Comparison of ENCODE assay signal across 14 cellular contexts in the genomic region with DNA sequence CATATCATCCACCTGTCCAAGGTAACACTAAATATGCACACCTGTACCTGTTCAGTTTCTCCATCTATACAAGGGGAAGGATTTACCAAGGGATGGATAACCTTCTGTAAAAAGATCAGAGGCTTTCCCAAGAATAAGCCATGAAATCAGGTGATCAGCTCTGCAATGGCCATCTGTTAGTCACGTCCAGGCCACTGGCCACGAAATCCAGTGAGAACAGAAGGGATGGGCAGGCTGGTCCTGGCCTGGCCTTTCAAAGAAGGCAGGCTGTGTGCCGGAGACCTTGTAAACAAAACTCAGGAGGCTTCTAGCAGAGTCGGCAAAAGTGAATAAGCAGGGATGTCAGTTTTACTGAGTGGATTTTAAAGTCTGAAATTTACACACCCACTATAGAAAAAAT.
A peak's percentile ranks its signal among the peaks of the same experiment; 100 is the strongest.
DNase-seq lines count a peak whose midpoint lies in the region; ATAC-seq and TF ChIP-seq lines count a peak whose summit lies in the region.
"Had no signal": no experiment of that assay in that cellular context is flagged by ENCODE, and none has a peak within 500 bp of the region (broad histone marks: within the 10 kb centered on the region; RNA-seq: fewer than 3 reads in every experiment).

No MANE protein-coding gene starts in this region.

- peaks cover 22% of the 10 kb centered on the region for H3K4me1 Mint-ChIP-seq in activated T-cell treated with anti-CD3 and anti-CD28 coated beads, Interleukin-2, amount 50 U/mL, for 4 hours (ENCODE audit: low read depth)
- peaks cover 18 to 33% (median 28%) of the 10 kb centered on the region in 3 donors for H3K4me1 Mint-ChIP-seq in T-cell
- H3K4me1 Mint-ChIP-seq in stimulated activated memory B cell treated with anti-CD40 and anti-IgM and Interleukin-4, amounts not matched to agents 10 μg/mL and 1 μg/mL and 100 μg/mL, for 72 hours: peaks cover 60% of the 10 kb centered on the region

- H3K9me2 ChIP-seq in MM.1S (replicated peaks; ENCODE audit: insufficient read depth, low read length): no peaks in the 10 kb centered on the region
- H3K9me2 ChIP-seq: SK-N-SH had no signal

- no peaks in the 10 kb centered on the region for H4K20me1 ChIP-seq in MM.1S (ENCODE audit: insufficient read depth, low read length)

- no peaks in the 10 kb centered on the region for H3K27me3 ChIP-seq in MM.1S (replicated peaks; ENCODE audit: insufficient read depth, low read length)
- H3K27me3 ChIP-seq: body of pancreas, upper lobe of right lung had no signal

- H3K36me3 ChIP-seq in MM.1S (replicated peaks; ENCODE audit: insufficient read depth, low read length): no peaks in the 10 kb centered on the region
- H3K36me3 ChIP-seq: upper lobe of right lung had no signal

- H3K4me2 ChIP-seq in MM.1S (ENCODE audit: low read depth, low read length): no peak overlapping the region

- H3K36me3 Mint-ChIP-seq in activated T-cell treated with anti-CD3 and anti-CD28 coated beads, Interleukin-2, amount 50 U/mL, for 4 hours (ENCODE audit: insufficient read depth): no peaks in the 10 kb centered on the region
- H3K36me3 Mint-ChIP-seq in T-cell: no peaks in the 10 kb centered on the region
- H3K36me3 Mint-ChIP-seq in stimulated activated memory B cell treated with anti-CD40 and anti-IgM and Interleukin-4, amounts not matched to agents 10 μg/mL and 1 μg/mL and 100 μg/mL, for 72 hours: no peaks in the 10 kb centered on the region

- peak overlapping the region; percentile 68 to 78 for H3K27ac Mint-ChIP-seq in T-cell
- H3K27ac Mint-ChIP-seq in stimulated activated memory B cell treated with anti-CD40 and anti-IgM and Interleukin-4, amounts not matched to agents 10 μg/mL and 1 μg/mL and 100 μg/mL, for 72 hours: peak overlapping the region; percentile 57

- no peak overlapping the region for H3K9ac ChIP-seq in MM.1S (ENCODE audit: low read length)

- POLR2A ChIA-PET in T-cell (lab: Charles Lee): interaction anchor here (0.5 to 0.6 kb wide), 2 partner anchors 7 to 326 kb away, joined by 4 read pairs; no protein-coding TSS in a partner anchor

- ATAC-seq in activated T-cell treated with anti-CD3 and anti-CD28 coated beads, Interleukin-2, amount 50 U/mL, for 4 hours: no peak
- no peak for ATAC-seq in T-cell (replicated peaks in 1 of 4)
- ATAC-seq in stimulated activated memory B cell treated with anti-CD40 and anti-IgM and Interleukin-4, amounts not matched to agents 10 μg/mL and 1 μg/mL and 100 μg/mL, for 72 hours: no peak

- DNase-seq in activated T-cell treated with anti-CD3 and anti-CD28 coated beads, Interleukin-2, amount 50 U/mL, for 4 hours: no peak
- DNase-seq in activated T-cell treated with anti-CD3 and anti-CD28 coated beads, Interleukin-2, amount 50 U/mL, for 1 hour: no peak
- DNase-seq in T-cell (no peak), fibroblast of mammary gland (ENCODE audit: low read depth) (peak; percentile 59), NCI-H1930 (lab: John Stamatoyannopoulos, UW) (no peak), MM.1S (no peak), dedifferentiated amniotic fluid mesenchymal stem cell (ENCODE audit: extremely low spot score) (no peak)
- DNase-seq: Kasumi-1, NCI-H2227 treated with DMSO at 0.1 percent for 48 hours, psoas muscle, SK-N-SH had no signal

- H3K9me3 ChIP-seq in MM.1S (replicated peaks; ENCODE audit: insufficient read depth, low read length): no peaks in the 10 kb centered on the region
- H3K9me3 ChIP-seq: body of pancreas, psoas muscle, SK-N-SH, upper lobe of right lung had no signal

- H3K27me3 Mint-ChIP-seq in activated T-cell treated with anti-CD3 and anti-CD28 coated beads, Interleukin-2, amount 50 U/mL, for 4 hours (ENCODE audit: low read depth): no peaks in the 10 kb centered on the region
- H3K27me3 Mint-ChIP-seq in T-cell: no peaks in the 10 kb centered on the region
- no peaks in the 10 kb centered on the region for H3K27me3 Mint-ChIP-seq in stimulated activated memory B cell treated with anti-CD40 and anti-IgM and Interleukin-4, amounts not matched to agents 10 μg/mL and 1 μg/mL and 100 μg/mL, for 72 hours

- no peaks in the 10 kb centered on the region for H3F3A ChIP-seq in MM.1S (ENCODE audit: insufficient read depth, low read length)

- H2AFZ ChIP-seq in MM.1S (ENCODE audit: low read length): no peak overlapping the region

- H3K79me2 ChIP-seq in MM.1S (ENCODE audit: low read length): peaks cover 25% of the 10 kb centered on the region

- no peak overlapping the region for H3K27ac ChIP-seq in MM.1S (ENCODE audit: low read length)
- H3K27ac ChIP-seq: upper lobe of right lung had no signal

- no peaks in the 10 kb centered on the region for H3K4me1 ChIP-seq in MM.1S (ENCODE audit: low read length)

- peak overlapping the region; percentile 43 for H3K4me3 Mint-ChIP-seq in activated T-cell treated with anti-CD3 and anti-CD28 coated beads, Interleukin-2, amount 50 U/mL, for 4 hours
- H3K4me3 Mint-ChIP-seq in T-cell: peak overlapping the region in 2 of 3 donors; percentile 59 to 63
- no peak overlapping the region for H3K4me3 Mint-ChIP-seq in stimulated activated memory B cell treated with anti-CD40 and anti-IgM and Interleukin-4, amounts not matched to agents 10 μg/mL and 1 μg/mL and 100 μg/mL, for 72 hours

- TF ChIP-seq CTCF in fibroblast of mammary gland (conservative IDR thresholded peaks at IDR 0.05; ENCODE audit: control insufficient read depth, insufficient read depth, low read depth, low read length) (no peak), MM.1S (IDR thresholded peaks at IDR 0.05; ENCODE audit: low read length) (no peak)

- no peaks in the 10 kb centered on the region for H3K9me3 Mint-ChIP-seq in activated T-cell treated with anti-CD3 and anti-CD28 coated beads, Interleukin-2, amount 50 U/mL, for 4 hours
- no peaks in the 10 kb centered on the region for H3K9me3 Mint-ChIP-seq in T-cell
- H3K9me3 Mint-ChIP-seq in stimulated activated memory B cell treated with anti-CD40 and anti-IgM and Interleukin-4, amounts not matched to agents 10 μg/mL and 1 μg/mL and 100 μg/mL, for 72 hours: no peaks in the 10 kb centered on the region

- H3K4me3 ChIP-seq in fibroblast of mammary gland (ENCODE audit: control insufficient read depth, low read depth, low read length) (no peak overlapping the region), MM.1S (ENCODE audit: low read length) (no peak overlapping the region)

- CTCF ChIA-PET in T-cell (lab: Charles Lee): interaction anchor here (0.6 to 1.1 kb wide), 3 partner anchors 9 to 897 kb away, joined by 3 to 4 read pairs (median 3); no protein-coding TSS in a partner anchor
